12 cellular contexts compared by ENCODE assay signal in genomic region chr5:24773241-24773640, GRCh38.
"Had no signal": no experiment of that assay in that cellular context is flagged by ENCODE, and none has a peak within 500 bp of the region (broad histone marks: within the 10 kb centered on the region; RNA-seq: fewer than 3 reads in every experiment).

No MANE protein-coding gene starts in this region.

- H3K79me2 ChIP-seq: parathyroid adenoma had no signal

- H3K27ac ChIP-seq: adrenal gland, epithelial cell of prostate, parathyroid adenoma, testis, upper lobe of right lung had no signal

- H3K4me3 ChIP-seq: adrenal gland, testis, upper lobe of right lung had no signal

- H3K27me3 ChIP-seq: adrenal gland, testis, upper lobe of right lung had no signal

- DNase-seq: activated CD4-positive, alpha-beta T cell treated with anti-CD3 and anti-CD28 coated beads, Interleukin-2, amount 10 ng/mL, durations not matched to agents 24 days and 14 days; activated naive CD4-positive, alpha-beta T cell treated with anti-CD3 and anti-CD28 coated beads for 36 hours; adrenal gland; effector memory CD8-positive, alpha-beta T cell; stimulated activated CD4-positive, alpha-beta T cell treated with anti-CD3 and anti-CD28 coated beads, Interleukin-4, amount 100 ng/mL, for 1 hour; stimulated activated CD8-positive, alpha-beta memory T cell treated with anti-CD3 and anti-CD28 coated beads, Interleukin-4, amount 100 ng/mL, for 48 hours; stimulated activated naive CD8-positive, alpha-beta T cell treated with anti-CD3 and anti-CD28 coated beads, Interleukin-15, Interleukin-2, amounts not matched to agents 100 U/mL and 50 U/mL, for 24 hours; testis; upper lobe of right lung had no signal

- H3K9ac ChIP-seq: parathyroid adenoma had no signal

- H3K36me3 ChIP-seq: adrenal gland, upper lobe of right lung had no signal

- H3K9me3 ChIP-seq: adrenal gland, testis, upper lobe of right lung had no signal

- ATAC-seq: effector memory CD8-positive, alpha-beta T cell; stimulated activated naive CD8-positive, alpha-beta T cell treated with anti-CD3 and anti-CD28 coated beads, Interleukin-15, Interleukin-2, amounts not matched to agents 100 U/mL and 50 U/mL, for 24 hours; upper lobe of right lung; WTC11 had no signal

- H3K4me1 ChIP-seq: adrenal gland, parathyroid adenoma, testis, upper lobe of right lung had no signal

- H2AFZ ChIP-seq: parathyroid adenoma had no signal
